Comparison of ENCODE assay signal across 1 cellular context in genomic region chr2:65309699-65310098, GRCh38.
TF ChIP-seq lines count a peak whose summit lies in the region.

No MANE protein-coding gene starts in this region.

TF ChIP-seq in GM23338, 12 proteins besides CTCF, POLR2A, EP300 and RAD21 (continued from another document):
- TF ChIP-seq, protein P1, sequence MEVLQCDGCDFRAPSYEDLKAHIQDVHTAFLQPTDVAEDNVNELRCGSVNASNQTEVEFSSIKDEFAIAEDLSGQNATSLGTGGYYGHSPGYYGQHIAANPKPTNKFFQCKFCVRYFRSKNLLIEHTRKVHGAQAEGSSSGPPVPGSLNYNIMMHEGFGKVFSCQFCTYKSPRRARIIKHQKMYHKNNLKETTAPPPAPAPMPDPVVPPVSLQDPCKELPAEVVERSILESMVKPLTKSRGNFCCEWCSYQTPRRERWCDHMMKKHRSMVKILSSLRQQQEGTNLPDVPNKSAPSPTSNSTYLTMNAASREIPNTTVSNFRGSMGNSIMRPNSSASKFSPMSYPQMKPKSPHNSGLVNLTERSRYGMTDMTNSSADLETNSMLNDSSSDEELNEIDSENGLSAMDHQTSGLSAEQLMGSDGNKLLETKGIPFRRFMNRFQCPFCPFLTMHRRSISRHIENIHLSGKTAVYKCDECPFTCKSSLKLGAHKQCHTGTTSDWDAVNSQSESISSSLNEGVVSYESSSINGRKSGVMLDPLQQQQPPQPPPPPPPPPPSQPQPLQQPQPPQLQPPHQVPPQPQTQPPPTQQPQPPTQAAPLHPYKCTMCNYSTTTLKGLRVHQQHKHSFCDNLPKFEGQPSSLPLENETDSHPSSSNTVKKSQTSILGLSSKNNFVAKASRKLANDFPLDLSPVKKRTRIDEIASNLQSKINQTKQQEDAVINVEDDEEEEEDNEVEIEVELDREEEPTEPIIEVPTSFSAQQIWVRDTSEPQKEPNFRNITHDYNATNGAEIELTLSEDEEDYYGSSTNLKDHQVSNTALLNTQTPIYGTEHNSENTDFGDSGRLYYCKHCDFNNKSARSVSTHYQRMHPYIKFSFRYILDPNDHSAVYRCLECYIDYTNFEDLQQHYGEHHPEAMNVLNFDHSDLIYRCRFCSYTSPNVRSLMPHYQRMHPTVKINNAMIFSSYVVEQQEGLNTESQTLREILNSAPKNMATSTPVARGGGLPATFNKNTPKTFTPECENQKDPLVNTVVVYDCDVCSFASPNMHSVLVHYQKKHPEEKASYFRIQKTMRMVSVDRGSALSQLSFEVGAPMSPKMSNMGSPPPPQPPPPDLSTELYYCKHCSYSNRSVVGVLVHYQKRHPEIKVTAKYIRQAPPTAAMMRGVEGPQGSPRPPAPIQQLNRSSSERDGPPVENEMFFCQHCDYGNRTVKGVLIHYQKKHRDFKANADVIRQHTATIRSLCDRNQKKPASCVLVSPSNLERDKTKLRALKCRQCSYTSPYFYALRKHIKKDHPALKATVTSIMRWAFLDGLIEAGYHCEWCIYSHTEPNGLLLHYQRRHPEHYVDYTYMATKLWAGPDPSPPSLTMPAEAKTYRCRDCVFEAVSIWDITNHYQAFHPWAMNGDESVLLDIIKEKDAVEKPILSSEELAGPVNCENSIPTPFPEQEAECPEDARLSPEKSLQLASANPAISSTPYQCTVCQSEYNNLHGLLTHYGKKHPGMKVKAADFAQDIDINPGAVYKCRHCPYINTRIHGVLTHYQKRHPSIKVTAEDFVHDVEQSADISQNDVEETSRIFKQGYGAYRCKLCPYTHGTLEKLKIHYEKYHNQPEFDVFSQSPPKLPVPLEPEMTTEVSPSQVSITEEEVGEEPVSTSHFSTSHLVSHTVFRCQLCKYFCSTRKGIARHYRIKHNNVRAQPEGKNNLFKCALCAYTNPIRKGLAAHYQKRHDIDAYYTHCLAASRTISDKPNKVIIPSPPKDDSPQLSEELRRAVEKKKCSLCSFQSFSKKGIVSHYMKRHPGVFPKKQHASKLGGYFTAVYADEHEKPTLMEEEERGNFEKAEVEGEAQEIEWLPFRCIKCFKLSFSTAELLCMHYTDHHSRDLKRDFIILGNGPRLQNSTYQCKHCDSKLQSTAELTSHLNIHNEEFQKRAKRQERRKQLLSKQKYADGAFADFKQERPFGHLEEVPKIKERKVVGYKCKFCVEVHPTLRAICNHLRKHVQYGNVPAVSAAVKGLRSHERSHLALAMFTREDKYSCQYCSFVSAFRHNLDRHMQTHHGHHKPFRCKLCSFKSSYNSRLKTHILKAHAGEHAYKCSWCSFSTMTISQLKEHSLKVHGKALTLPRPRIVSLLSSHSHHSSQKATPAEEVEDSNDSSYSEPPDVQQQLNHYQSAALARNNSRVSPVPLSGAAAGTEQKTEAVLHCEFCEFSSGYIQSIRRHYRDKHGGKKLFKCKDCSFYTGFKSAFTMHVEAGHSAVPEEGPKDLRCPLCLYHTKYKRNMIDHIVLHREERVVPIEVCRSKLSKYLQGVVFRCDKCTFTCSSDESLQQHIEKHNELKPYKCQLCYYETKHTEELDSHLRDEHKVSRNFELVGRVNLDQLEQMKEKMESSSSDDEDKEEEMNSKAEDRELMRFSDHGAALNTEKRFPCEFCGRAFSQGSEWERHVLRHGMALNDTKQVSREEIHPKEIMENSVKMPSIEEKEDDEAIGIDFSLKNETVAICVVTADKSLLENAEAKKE (CRISPR knock-in tag; IDR thresholded peaks at IDR 0.05) = no peak
